In the genomic region with DNA sequence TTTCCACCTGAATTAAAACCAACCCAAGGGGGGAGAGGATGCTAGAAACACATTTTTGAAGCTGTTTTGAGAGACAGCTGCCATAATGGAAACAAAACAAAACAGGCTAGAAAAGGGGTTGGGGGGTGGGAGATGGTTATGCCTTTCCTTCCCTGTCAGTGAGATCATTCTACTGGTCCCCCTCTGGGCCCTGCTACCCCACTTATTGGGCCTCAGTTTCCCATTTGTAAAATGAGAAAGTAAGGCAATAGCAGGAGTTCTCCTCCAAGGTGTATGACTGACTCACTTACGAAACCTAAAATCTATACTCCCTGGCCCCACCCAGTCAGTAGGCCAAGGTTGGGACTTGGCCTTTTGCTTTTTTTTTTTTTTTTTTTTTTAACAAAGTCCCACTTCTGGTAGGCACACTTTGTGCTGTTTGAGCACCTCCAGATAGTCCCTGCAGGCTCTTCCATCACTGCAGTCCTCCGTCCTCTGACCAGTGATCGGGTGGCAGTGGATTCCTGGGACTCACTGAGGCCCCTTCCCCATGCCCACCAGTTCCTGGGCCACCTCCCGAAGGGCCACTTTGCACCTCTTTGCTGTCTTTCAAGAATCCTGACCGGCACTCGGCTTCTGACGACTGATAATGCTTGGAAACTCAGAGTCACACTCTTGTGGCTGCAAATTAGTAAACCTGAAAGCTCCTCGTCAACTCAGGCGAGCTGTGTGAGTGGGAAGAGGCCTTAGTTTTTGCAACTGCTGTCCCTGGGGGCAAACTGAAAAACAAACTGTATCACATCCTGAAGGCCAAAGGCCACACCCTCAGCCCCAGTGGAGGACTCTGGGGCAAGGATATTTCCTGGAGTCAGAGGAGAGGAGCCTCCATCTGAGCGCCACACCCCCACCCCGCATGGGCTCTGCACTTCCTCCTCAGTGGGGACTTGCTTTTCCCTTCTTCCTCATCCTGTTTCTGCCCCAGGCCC, we compare ENCODE assay signal across 9 cellular contexts. TPM values are rescaled to one million over a fixed set of nuclear protein-coding genes. Genes with fewer than 3 reads are reported as not detected.
DNase-seq lines count a peak whose midpoint lies in the region; ATAC-seq, FAIRE-seq and TF ChIP-seq lines count a peak whose summit lies in the region.
"Had no signal": no experiment of that assay in that cellular context is flagged by ENCODE, and none has a peak within 500 bp of the region (broad histone marks: within the 10 kb centered on the region; RNA-seq: fewer than 3 reads in every experiment).

No MANE protein-coding gene starts in this region.

- TF ChIP-seq CTCF in A673 (conservative IDR thresholded peaks at IDR 0.05; ENCODE audit: low read depth, low read length) = no peak

- intact Hi-C loops in A673 (cut with micrococcal nuclease; ENCODE audit: unreplicated experiment) = no loop called here

- H3K27me3 ChIP-seq in A673 (replicated peaks; ENCODE audit: insufficient read depth, low read depth, low read length, poor library complexity) = no peaks in the 10 kb centered on the region

- H3K4me3 ChIP-seq in A673 (ENCODE audit: low read depth, low read length, poor library complexity, severe bottlenecking) = no peak overlapping the region

- no peak overlapping the region for H3K27ac ChIP-seq in A673 (ENCODE audit: low read depth, low read length, poor library complexity, severe bottlenecking)

- H3K9me3 Mint-ChIP-seq in central memory CD8-positive, alpha-beta T cell = no peaks in the 10 kb centered on the region

- H3K4me1 Mint-ChIP-seq in central memory CD8-positive, alpha-beta T cell = peaks cover 39% of the 10 kb centered on the region

- no peak for TF ChIP-seq POLR2A in GM12891 (IDR thresholded peaks at IDR 0.05; ENCODE audit: low read depth, low read length)

- H3K36me3 Mint-ChIP-seq in central memory CD8-positive, alpha-beta T cell (ENCODE audit: insufficient read depth) = peaks cover 3% of the 10 kb centered on the region

- peak; percentile 85 for ATAC-seq in GM21786 (IDR thresholded peaks at IDR 0.05; ENCODE audit: unreplicated experiment)
- peak; percentile 28 for ATAC-seq in central memory CD8-positive, alpha-beta T cell (replicated peaks; ENCODE audit: extremely low read depth, poor library complexity, severe bottlenecking)

- H3K27me3 Mint-ChIP-seq in central memory CD8-positive, alpha-beta T cell = no peaks in the 10 kb centered on the region

- peak; percentile 97 for FAIRE-seq in GM12891 (lab: Jason Lieb, UNC)
- FAIRE-seq: astrocyte had no signal

- DNase-seq in GM12891 (ENCODE audit: insufficient read length, low spot score) (peak; percentile 68), NOMO-1 treated with DMSO at 0.1 percent for 48 hours (lab: John Stamatoyannopoulos, UW; ENCODE audit: unreplicated experiment) (peak; percentile 87), amniotic stem cell (lab: John Stamatoyannopoulos, UW) (no peak), NCI-H1436 treated with DMSO at 0.1 percent for 48 hours (lab: John Stamatoyannopoulos, UW) (no peak), A673 (ENCODE audit: low spot score) (no peak)
- no peak for DNase-seq in central memory CD8-positive, alpha-beta T cell (ENCODE audit: low spot score in 2 of 2)
- peak; percentile 49 for DNase-seq in stimulated activated CD4-positive, alpha-beta T cell treated with anti-CD3 and anti-CD28 coated beads, Interleukin-12 subunit alpha, Interleukin-12 subunit beta, amount 100 ng/mL, for 4 hours

- CTCF ChIA-PET in A673 (lab: Charles Lee) = no interaction called here

- POLR2A ChIA-PET in A673 (lab: Charles Lee; ENCODE audit: low non-redundant PET) = no interaction called here

- no TSS peak for BruUV-seq in A673 (replicated peaks; lab: Mats Ljungman, UMichigan)

- H3K4me3 Mint-ChIP-seq in central memory CD8-positive, alpha-beta T cell = peak overlapping the region; percentile 40

- peak overlapping the region; percentile 75 for H3K27ac Mint-ChIP-seq in central memory CD8-positive, alpha-beta T cell (ENCODE audit: low read depth)

- H3K36me3 ChIP-seq in A673 (ENCODE audit: insufficient read depth, low read length, poor library complexity, severe bottlenecking) = no peaks in the 10 kb centered on the region

- H3K9me3 ChIP-seq in A673 (ENCODE audit: low read depth, low read length, poor library complexity, severe bottlenecking) = no peaks in the 10 kb centered on the region

- no peaks in the 10 kb centered on the region for H3K4me1 ChIP-seq in A673 (ENCODE audit: insufficient read depth, low read length, poor library complexity, severe bottlenecking)

TF ChIP-seq in GM12891, 5 proteins besides CTCF, POLR2A, EP300 and RAD21:
- peak; percentile 46 for TF ChIP-seq SPI1 (IDR thresholded peaks at IDR 0.05; ENCODE audit: low read depth, low read length)
- no peak for TF ChIP-seq TAF1 (IDR thresholded peaks at IDR 0.05; ENCODE audit: low read depth, low read length)
- TF ChIP-seq POU2F2 (IDR thresholded peaks at IDR 0.05; ENCODE audit: low read depth, low read length) = peak; percentile 41; the same call in 1 of the 2 replicates
- TF ChIP-seq PAX5 (IDR thresholded peaks at IDR 0.05; ENCODE audit: insufficient read depth, low read length, severe bottlenecking) = peak; percentile 60
- 0 out of 2 replicates have a peak, but pooled peaks have one; percentile 36 for TF ChIP-seq POLR2AphosphoS5 (IDR thresholded peaks at IDR 0.05; ENCODE audit: low read depth, low read length)

RNA-seq across cellular contexts. Expression of gene PSTPIP1, which starts 6.7 kb away (rescaled TPM):
- polyA plus RNA-seq in GM12891 (2012; ENCODE audit: low read depth, missing spikeins) = 5.2 TPM
- not detected in 2 replicates for total RNA-seq in A673 (2021)
- total RNA-seq: astrocyte had no signal

RNA-seq across cellular contexts. Expression of gene RCN2, which starts 56.6 kb away (rescaled TPM):
- 6.1 TPM for polyA plus RNA-seq in GM12891 (2012; ENCODE audit: low read depth, missing spikeins)
- total RNA-seq in A673 (2021) = 78.6 and 84.5 TPM in 2 replicates

Comparison
In these comparisons a context has a peak if more than half of its experiments do, and no peak if none do; other contexts are left out.
1. DNase-seq: peak in GM12891 (single experiment), NOMO-1 treated with DMSO at 0.1 percent for 48 hours (single experiment) and stimulated activated CD4-positive, alpha-beta T cell treated with anti-CD3 and anti-CD28 coated beads, Interleukin-12 subunit alpha, Interleukin-12 subunit beta, amount 100 ng/mL, for 4 hours (single experiment); none in central memory CD8-positive, alpha-beta T cell (0 of 2), amniotic stem cell (single experiment), NCI-H1436 treated with DMSO at 0.1 percent for 48 hours (single experiment) and A673 (single experiment).